In the genomic region with DNA sequence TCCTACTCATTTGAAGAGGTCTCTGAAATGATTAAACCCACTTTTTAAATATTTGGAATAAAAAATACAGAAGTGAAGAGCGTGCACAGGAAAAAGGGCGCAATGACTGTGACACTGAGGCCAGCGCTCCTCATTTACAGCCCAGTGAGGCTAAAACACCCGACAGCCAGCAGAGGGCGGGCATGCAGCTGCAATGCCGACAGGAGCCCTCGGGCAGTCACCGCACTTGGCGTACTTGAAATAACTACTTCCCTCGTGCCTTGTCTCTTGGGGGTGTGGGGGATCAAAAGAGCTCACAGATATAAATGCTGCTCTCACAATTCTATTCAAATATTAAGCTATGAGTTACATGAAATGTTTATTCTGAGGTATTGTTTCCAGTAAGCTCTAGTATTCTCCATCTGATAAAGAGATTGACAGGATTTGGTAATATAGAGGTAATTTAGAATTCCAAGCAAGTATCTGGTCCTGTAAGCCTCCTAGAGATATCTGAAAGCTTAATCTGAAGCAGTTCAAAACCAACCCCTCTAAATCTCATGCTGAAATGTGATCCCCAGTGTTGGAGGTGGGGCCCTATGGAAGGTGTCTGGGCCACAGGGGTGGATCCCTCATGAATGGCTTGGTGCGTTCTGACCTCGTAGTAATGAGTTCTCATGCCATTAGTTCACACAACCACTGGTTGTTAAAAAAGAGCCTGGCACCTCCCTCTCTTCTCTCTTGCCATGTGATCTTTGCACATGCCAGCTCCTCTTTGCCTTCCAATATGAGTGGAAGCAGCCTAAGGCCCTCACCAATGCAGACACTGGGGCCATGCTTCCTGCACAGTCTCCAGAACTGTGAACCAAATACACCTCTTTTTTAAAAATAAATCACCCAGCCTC, we compare ENCODE assay signal across 8 cellular contexts.
DNase-seq lines count a peak whose midpoint lies in the region; ATAC-seq and TF ChIP-seq lines count a peak whose summit lies in the region.

No MANE protein-coding gene starts in this region.

- H3K4me1 Mint-ChIP-seq in activated CD8-positive, alpha-beta T cell treated with anti-CD3 and anti-CD28 coated beads for 36 hours (ENCODE audit: low read depth): peaks cover 3% of the 10 kb centered on the region

- no peak overlapping the region for H3K27ac Mint-ChIP-seq in activated CD8-positive, alpha-beta T cell treated with anti-CD3 and anti-CD28 coated beads for 36 hours

- peak; percentile 94 for TF ChIP-seq CTCF in activated CD8-positive, alpha-beta T cell treated with anti-CD3 and anti-CD28 coated beads for 36 hours (IDR thresholded peaks at IDR 0.05)

- POLR2A ChIA-PET in activated CD8-positive, alpha-beta T cell treated with anti-CD3 and anti-CD28 coated beads for 36 hours (lab: Charles Lee): interaction anchor here (0.7 kb wide), 1 partner anchor 12 kb away, joined by 3 read pairs; no protein-coding TSS in a partner anchor

- ATAC-seq in GM18511 (IDR thresholded peaks at IDR 0.05; ENCODE audit: unreplicated experiment): peak; percentile 65
- peak; percentile 98 for ATAC-seq in activated CD8-positive, alpha-beta T cell treated with anti-CD3 and anti-CD28 coated beads for 36 hours

- H3K9me3 Mint-ChIP-seq in activated CD8-positive, alpha-beta T cell treated with anti-CD3 and anti-CD28 coated beads for 36 hours: no peaks in the 10 kb centered on the region

- intact Hi-C loops in activated CD8-positive, alpha-beta T cell treated with anti-CD3 and anti-CD28 coated beads for 36 hours (cut with micrococcal nuclease): loop anchor here (5.0 to 10.0 kb wide), 3 partner anchors 190 to 580 kb away; partner anchors contain the start of gene TMEM131

- DNase-seq in 8988T (peak; percentile 43), HK-2 (ENCODE audit: unreplicated experiment) (peak; percentile 49), NCI-H82 (lab: John Stamatoyannopoulos, UW) (peak; percentile 88), medulla oblongata (ENCODE audit: extremely low spot score) (peak; percentile 87)
- peak; percentile 90 for DNase-seq in activated CD8-positive, alpha-beta T cell treated with anti-CD3 and anti-CD28 coated beads for 36 hours
- peak; percentile 59 for DNase-seq in effector CD8-positive, alpha-beta T cell (lab: John Stamatoyannopoulos, UW)
- DNase-seq in stimulated activated CD8-positive, alpha-beta memory T cell treated with anti-CD3 and anti-CD28 coated beads, Interleukin-15, amount 100 ng/mL, for 1 hour (ENCODE audit: low read depth): peak; percentile 57

- peaks cover 7% of the 10 kb centered on the region for H3K36me3 Mint-ChIP-seq in activated CD8-positive, alpha-beta T cell treated with anti-CD3 and anti-CD28 coated beads for 36 hours (ENCODE audit: low read depth)

- no peaks in the 10 kb centered on the region for H3K27me3 Mint-ChIP-seq in activated CD8-positive, alpha-beta T cell treated with anti-CD3 and anti-CD28 coated beads for 36 hours

- CTCF ChIA-PET in activated CD8-positive, alpha-beta T cell treated with anti-CD3 and anti-CD28 coated beads for 36 hours (lab: Charles Lee): interaction anchor here (0.6 to 2.2 kb wide), 60 partner anchors 10 to 756 kb away, joined by 3 to 33 read pairs (median 4); no protein-coding TSS in a partner anchor

- no peak overlapping the region for H3K4me3 Mint-ChIP-seq in activated CD8-positive, alpha-beta T cell treated with anti-CD3 and anti-CD28 coated beads for 36 hours

Comparison
In these comparisons a context has a peak if more than half of its experiments do, and no peak if none do; other contexts are left out.
1. Peak in every context shown above with its lines: DNase-seq and ATAC-seq.